7 cellular contexts compared by ENCODE assay signal in genomic region chr1:202057335-202057704, GRCh38. TPM values are rescaled to one million over a fixed set of nuclear protein-coding genes. Genes with fewer than 3 reads are reported as not detected.
DNase-seq lines count a peak whose midpoint lies in the region; ATAC-seq, FAIRE-seq and TF ChIP-seq lines count a peak whose summit lies in the region.
"Not testable (repeated sequence)": the region's sequence is repeated elsewhere in the genome, so short reads cannot be mapped to it uniquely, and the experiment has no call there.

No MANE protein-coding gene starts in this region.

- not testable (repeated sequence) for H3F3A ChIP-seq in GM23338 (replicated peaks; ENCODE audit: low read depth)
- peaks cover 43% of the 10 kb centered on the region for H3F3A ChIP-seq in PC-9 (ENCODE audit: insufficient read depth, low read depth)

- not testable (repeated sequence) for FAIRE-seq in keratinocyte (lab: Jason Lieb, UNC); small intestine (lab: Jason Lieb, UNC)

- not testable (repeated sequence) for H3K27ac Mint-ChIP-seq in GM23338

- H2AFZ ChIP-seq in GM23338; PC-9; keratinocyte (ENCODE audit: control insufficient read depth, low read length): not testable (repeated sequence)

- not testable (repeated sequence) for H3K79me2 ChIP-seq in GM23338 (replicated peaks; ENCODE audit: insufficient read depth); PC-9 (ENCODE audit: low read depth); keratinocyte (ENCODE audit: control insufficient read depth, insufficient read depth, low read length)

- dilution Hi-C loops in keratinocyte (cut with MboI; ENCODE audit: extremely low pct_ligation_motif_present, low sequenced_read_pairs): not testable (repeated sequence)

- 34 to 57% (median 45%) methylated on average over 6 of the region's 6 CpGs for WGBS in small intestine, 3 donors

- not testable (repeated sequence) for H3K4me2 ChIP-seq in GM23338; keratinocyte (ENCODE audit: control insufficient read depth, extremely low read depth, insufficient read depth, low read depth, low read length)
- peak overlapping the region; percentile 58 for H3K4me2 ChIP-seq in PC-9

- not testable (repeated sequence) for BruUV-seq in PC-9 (replicated peaks; lab: Mats Ljungman, UMichigan)

- H3K27me3 Mint-ChIP-seq in GM23338 (ENCODE audit: insufficient read depth, low read depth, poor library complexity): not testable (repeated sequence)

- not testable (repeated sequence) for H3K27ac ChIP-seq in GM23338 (ENCODE audit: low read depth)
- H3K27ac ChIP-seq in PC-9 (peak overlapping the region; percentile 98), WERI-Rb-1 (peak overlapping the region; percentile 97), epithelial cell of prostate (peak overlapping the region; percentile 88), keratinocyte (ENCODE audit: control insufficient read depth, insufficient read depth, low read length) (peak overlapping the region; percentile 23), small intestine (ENCODE audit: low read depth in 1 of 2, low read length in 1 of 2) (peak overlapping the region; percentile 12 to 84)

- peak; percentile 37 for ATAC-seq in GM23338

- not testable (repeated sequence) for H3K9ac ChIP-seq in keratinocyte (ENCODE audit: control insufficient read depth, extremely low read depth, insufficient read depth, low read length)
- H3K9ac ChIP-seq in mucosa of stomach (ENCODE audit: low read length): peak overlapping the region; percentile 73

- intact Hi-C loops in PC-9 (cut with micrococcal nuclease; ENCODE audit: unreplicated experiment): loop anchor here (1.0 kb wide), 2 partner anchors 23 to 49 kb away; no protein-coding TSS in a partner anchor

- POLR2A ChIA-PET in PC-9 (lab: Charles Lee; ENCODE audit: unreplicated experiment): interaction anchor here (0.6 to 2.9 kb wide), 13 partner anchors 10 to 74 kb away, joined by 3 to 40 read pairs (median 14); partner anchors contain the start of gene ELF3

- not testable (repeated sequence) for H3K36me3 ChIP-seq in GM23338 (ENCODE audit: insufficient read depth); PC-9 (ENCODE audit: low read depth); WERI-Rb-1; keratinocyte (ENCODE audit: control insufficient read depth in 2 of 2, extremely low read depth in 1 of 2, insufficient read depth in 2 of 2, low read length in 2 of 2); mucosa of stomach (ENCODE audit: control insufficient read depth, insufficient read depth, low read length); small intestine (ENCODE audit: control insufficient read depth in 2 of 2, insufficient read depth in 2 of 2, low read length in 2 of 2)

- not testable (repeated sequence) for TF ChIP-seq CTCF in GM23338 (conservative IDR thresholded peaks at IDR 0.05; ENCODE audit: low read depth in 2 of 2); PC-9 (conservative IDR thresholded peaks at IDR 0.05); WERI-Rb-1 (IDR thresholded peaks at IDR 0.05; ENCODE audit: low read depth, low read length); keratinocyte (optimal IDR thresholded peaks at IDR 0.05 in 1 of 3, IDR thresholded peaks at IDR 0.05 in 1 of 3, conservative IDR thresholded peaks at IDR 0.05 in 1 of 3; ENCODE audit: extremely low read depth in 1 of 3, insufficient read depth in 2 of 3, low read length in 3 of 3)

- H3K4me1 Mint-ChIP-seq in GM23338: not testable (repeated sequence)

- H3K9me1 ChIP-seq in keratinocyte (ENCODE audit: control insufficient read depth, extremely low read depth, insufficient read depth, low read length): not testable (repeated sequence)

- not testable (repeated sequence) for H3K9me3 Mint-ChIP-seq in GM23338

- H4K20me1 ChIP-seq in GM23338 (replicated peaks; ENCODE audit: insufficient read depth); PC-9 (ENCODE audit: insufficient read depth); keratinocyte (ENCODE audit: control insufficient read depth, extremely low read depth, insufficient read depth, low read length): not testable (repeated sequence)

- not testable (repeated sequence) for H3K9me2 ChIP-seq in GM23338 (ENCODE audit: insufficient read depth); PC-9 (ENCODE audit: insufficient read depth)

- not testable (repeated sequence) for H3K4me3 Mint-ChIP-seq in GM23338

- not testable (repeated sequence) for H3K36me3 Mint-ChIP-seq in GM23338 (ENCODE audit: low read depth)

- CTCF ChIA-PET in PC-9 (lab: Charles Lee): interaction anchor here (0.6 to 2.0 kb wide), 6 partner anchors 11 to 78 kb away, joined by 3 to 12 read pairs (median 4); partner anchors contain the start of gene ELF3

- not testable (repeated sequence) for DNase-seq in GM23338 (ENCODE audit: low spot score); PC-9; WERI-Rb-1; epithelial cell of prostate (ENCODE audit: low read depth, low spot score); keratinocyte (ENCODE audit: low read depth, low spot score); small intestine

- H3K4me1 ChIP-seq in GM23338 (ENCODE audit: insufficient read depth); small intestine (ENCODE audit: control insufficient read depth in 2 of 2, insufficient read depth in 1 of 2, low read depth in 1 of 2, low read length in 1 of 2): not testable (repeated sequence)
- H3K4me1 ChIP-seq in PC-9 (replicated peaks; ENCODE audit: insufficient read depth) (peaks cover 68% of the 10 kb centered on the region), keratinocyte (ENCODE audit: control insufficient read depth, extremely low read depth, insufficient read depth, low read length) (peaks cover 21% of the 10 kb centered on the region), mucosa of stomach (ENCODE audit: control insufficient read depth, insufficient read depth, low read length) (peaks cover 31% of the 10 kb centered on the region)

- H3K9me3 ChIP-seq in PC-9 (ENCODE audit: insufficient read depth, low read depth); WERI-Rb-1 (ENCODE audit: severe bottlenecking); keratinocyte (ENCODE audit: control insufficient read depth, low read depth, low read length); mucosa of stomach (ENCODE audit: control insufficient read depth, low read length); small intestine (ENCODE audit: control insufficient read depth, low read depth): not testable (repeated sequence)

- not testable (repeated sequence) for H3K27me3 ChIP-seq in GM23338 (ENCODE audit: insufficient read depth); PC-9 (ENCODE audit: insufficient read depth, low read depth); WERI-Rb-1 (ENCODE audit: insufficient read depth, low read depth, severe bottlenecking); keratinocyte (ENCODE audit: control insufficient read depth, extremely low read depth, insufficient read depth, low read length); mucosa of stomach (ENCODE audit: control insufficient read depth, insufficient read depth, low read length); small intestine (ENCODE audit: control insufficient read depth in 2 of 2, insufficient read depth in 2 of 2, low read length in 2 of 2)

- H3K4me3 ChIP-seq in GM23338; PC-9; WERI-Rb-1 (ENCODE audit: low read depth, low read length); keratinocyte (ENCODE audit: control insufficient read depth in 2 of 3, extremely low read depth in 1 of 3, insufficient read depth in 2 of 3, low read depth in 1 of 3, low read length in 3 of 3); mucosa of stomach (ENCODE audit: low read length); small intestine (ENCODE audit: low read depth in 1 of 2, low read length in 2 of 2): not testable (repeated sequence)

RNA-seq across cellular contexts. Expression of gene ELF3, which starts 46.9 kb away (rescaled TPM):
- total RNA-seq in GM23338 (2014; rRNA removed; shearing (Covaris generic)): 13.0 and 19.5 TPM in 2 replicates
- polyA plus RNA-seq in GM23338 (2016; fragmentation: Nextera tagmentation; extraction: Ambion mirVana) (10.9 and 12.3 TPM in 2 replicates), keratinocyte (0.23 to 1.1 TPM (median 0.51 TPM) in 3 replicates), small intestine (100 to 1,000 TPM; 261 to 487 (median 395) TPM)
- total RNA-seq in PC-9 (2021): 295 and 318 TPM in 2 replicates
- 5.3 TPM for polyA plus RNA-seq in keratinocyte (2011; ENCODE audit: low read depth)
- 0.18 and 0.64 TPM in 2 replicates for polyA plus RNA-seq in keratinocyte (2011; cell fraction: cytosol; rRNA removed)
- 2.2 and 3.1 TPM in 2 replicates for polyA plus RNA-seq in keratinocyte (2011; cell fraction: nucleus; rRNA removed)
- 0.28 and 10.7 TPM in 2 replicates for polyA plus RNA-seq in keratinocyte (2012; ENCODE audit: low replicate concordance)
- polyA minus RNA-seq in keratinocyte: 0.20 to 1.2 TPM (median 0.89 TPM) in 3 replicates
- polyA minus RNA-seq in keratinocyte (2011; cell fraction: cytosol; rRNA and poly(A)+ RNA removed): 1.9 TPM
- 1.2 TPM in 2 replicates for polyA minus RNA-seq in keratinocyte (2011; cell fraction: nucleus; rRNA and poly(A)+ RNA removed)

Comparison
In these comparisons a context has a peak if more than half of its experiments do, and no peak if none do; other contexts are left out.
1. RNA of gene ELF3, which starts 46.9 kb away (polyA plus RNA-seq): 261 to 487 TPM in small intestine; 10.9 to 12.3 TPM in GM23338 and 0.18 to 10.7 TPM in keratinocyte; every median in the first group is over 10 times any median in the second.